Comparison of ENCODE assay signal across 25 cellular contexts in the genomic region with DNA sequence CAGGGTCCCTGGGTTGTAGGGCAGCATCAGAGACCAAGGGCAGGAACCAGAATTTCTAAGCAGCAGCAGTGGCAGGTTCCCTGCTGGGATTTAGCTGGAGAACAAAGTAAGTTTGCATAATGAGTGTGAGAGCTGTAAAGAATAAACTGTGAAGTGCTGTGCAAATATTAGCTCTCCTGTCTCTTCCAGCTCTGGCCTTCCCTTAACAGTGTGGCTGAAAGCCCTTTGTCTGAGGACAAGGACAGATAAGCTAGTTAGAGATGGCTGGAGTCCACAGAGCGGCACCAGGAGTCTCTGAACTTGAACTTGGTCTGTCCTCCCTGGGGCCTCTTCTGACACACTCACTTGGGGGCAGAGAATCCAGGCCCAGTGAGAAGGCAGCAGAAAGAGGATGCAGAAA.
DNase-seq lines count a peak whose midpoint lies in the region; ATAC-seq and TF ChIP-seq lines count a peak whose summit lies in the region.
"Had no signal": no experiment of that assay in that cellular context is flagged by ENCODE, and none has a peak within 500 bp of the region (broad histone marks: within the 10 kb centered on the region; RNA-seq: fewer than 3 reads in every experiment).

No MANE protein-coding gene starts in this region.

- H3K23ac ChIP-seq in mesenchymal stem cell (ENCODE audit: low read length in 2 of 2) = no peak overlapping the region

- ATAC-seq in left lung = peak; percentile 69
- no peak for ATAC-seq in gastrocnemius medialis
- ATAC-seq: A549; activated T-cell treated with anti-CD3 and anti-CD28 coated beads, Interleukin-2, amount 50 U/mL, for 4 hours; SK-N-SH treated with all-trans-retinoic acid at 6 μM for 48 hours; T-helper 17 cell had no signal

- H2BK15ac ChIP-seq in mesenchymal stem cell (ENCODE audit: low read depth, poor library complexity, severe bottlenecking) = no peak overlapping the region

- H2AFZ ChIP-seq in mesenchymal stem cell (ENCODE audit: low read depth, low read length) = no peak overlapping the region

- H3K27me3 ChIP-seq in left lung (no peaks in the 10 kb centered on the region), gastrocnemius medialis (no peaks in the 10 kb centered on the region), mesenchymal stem cell (ENCODE audit: control insufficient read depth in 1 of 2, insufficient read depth in 1 of 2, low read length in 2 of 2) (no peaks in the 10 kb centered on the region)
- H3K27me3 ChIP-seq: colonic mucosa, right atrium auricular region had no signal

- H2AK5ac ChIP-seq in mesenchymal stem cell (ENCODE audit: low read length, severe bottlenecking) = no peak overlapping the region

- H3K4ac ChIP-seq in mesenchymal stem cell (ENCODE audit: low read depth in 1 of 2, low read length in 2 of 2) = no peak overlapping the region

- H3K14ac ChIP-seq in mesenchymal stem cell (ENCODE audit: low read length in 2 of 2) = no peak overlapping the region

- H3K4me1 ChIP-seq in left lung (no peaks in the 10 kb centered on the region), gastrocnemius medialis (no peaks in the 10 kb centered on the region), mesenchymal stem cell (ENCODE audit: control insufficient read depth, insufficient read depth, low read depth, low read length) (no peaks in the 10 kb centered on the region)
- H3K4me1 ChIP-seq: A549, colonic mucosa, right atrium auricular region had no signal

- DNase-seq in DMS53 (lab: John Stamatoyannopoulos, UW) (peak; percentile 71), NCI-H146 (lab: John Stamatoyannopoulos, UW) (peak; percentile 92), NCI-H69 (lab: John Stamatoyannopoulos, UW) (peak; percentile 79), left lung (no peak), gastrocnemius medialis (no peak), mesenchymal stem cell (no peak), AG08395 (ENCODE audit: low spot score) (no peak), substantia nigra (lab: John Stamatoyannopoulos, UW) (no peak)
- DNase-seq: activated gamma-delta T cell treated with Interleukin-2 at 50 U/mL for 16 hours; activated T-cell treated with anti-CD3 and anti-CD28 coated beads, Interleukin-2, amount 50 U/mL, for 4 hours; CD4-positive, alpha-beta T cell; colonic mucosa; effector CD4-positive, alpha-beta T cell; H7; hypothalamus; Karpas-422; NCI-H187 treated with DMSO at 0.1 percent for 48 hours; NCI-H446 treated with DMSO at 0.1 percent for 48 hours; small intestine; stimulated activated naive CD4-positive, alpha-beta T cell treated with Interleukin-2 at 50 U/mL for 16 hours; T-helper 17 cell had no signal

- intact Hi-C loops in left lung (cut with DNase I) (no loop called here), gastrocnemius medialis (cut with DNase I; ENCODE audit: low total_unique reads) (no loop called here)

- no peak overlapping the region for H4K91ac ChIP-seq in mesenchymal stem cell (ENCODE audit: low read length)

- TF ChIP-seq CTCF in left lung (IDR thresholded peaks at IDR 0.05) = no peak
- no peak for TF ChIP-seq CTCF in gastrocnemius medialis (IDR thresholded peaks at IDR 0.05 in 4 of 5, conservative IDR thresholded peaks at IDR 0.05 in 1 of 5)

- H3K36me3 ChIP-seq in left lung = no peaks in the 10 kb centered on the region
- no peaks in the 10 kb centered on the region for H3K36me3 ChIP-seq in gastrocnemius medialis
- H3K36me3 ChIP-seq in mesenchymal stem cell (ENCODE audit: control insufficient read depth in 1 of 2, insufficient read depth in 2 of 2, low read depth in 1 of 2, low read length in 2 of 2) = no peaks in the 10 kb centered on the region
- H3K36me3 ChIP-seq: colonic mucosa, right atrium auricular region had no signal

- in situ Hi-C loops in gastrocnemius medialis (cut with MboI; ENCODE audit: low sequenced_read_pairs in 4 of 4) = no loop called here

- H3K4me3 ChIP-seq in left lung (no peak overlapping the region), gastrocnemius medialis (no peak overlapping the region), mesenchymal stem cell (ENCODE audit: insufficient read depth in 1 of 2, low read depth in 1 of 2, low read length in 2 of 2) (no peak overlapping the region)
- H3K4me3 ChIP-seq: A549, colonic mucosa, right atrium auricular region had no signal

- no peak overlapping the region for H2BK120ac ChIP-seq in mesenchymal stem cell (ENCODE audit: low read depth, low read length)

- no peak overlapping the region for H2BK5ac ChIP-seq in mesenchymal stem cell (ENCODE audit: low read depth, low read length, poor library complexity, severe bottlenecking)

- no peak overlapping the region for H3K18ac ChIP-seq in mesenchymal stem cell (ENCODE audit: low read depth in 1 of 2, low read length in 2 of 2)

- H3K4me2 ChIP-seq in mesenchymal stem cell (ENCODE audit: low read length, poor library complexity, severe bottlenecking) = no peak overlapping the region
- H3K4me2 ChIP-seq: A549 had no signal

- H2BK12ac ChIP-seq in mesenchymal stem cell (ENCODE audit: low read length in 2 of 2) = no peak overlapping the region

- no peak overlapping the region for H3K27ac ChIP-seq in left lung
- H3K27ac ChIP-seq in gastrocnemius medialis = no peak overlapping the region
- H3K27ac ChIP-seq in mesenchymal stem cell (ENCODE audit: low read length, poor library complexity, severe bottlenecking) = no peak overlapping the region
- H3K27ac ChIP-seq in substantia nigra (ENCODE audit: low read depth, low read length, poor library complexity, severe bottlenecking) = no peak overlapping the region
- H3K27ac ChIP-seq: A549, colonic mucosa, epithelial cell of prostate, right atrium auricular region had no signal

- H3K79me1 ChIP-seq in mesenchymal stem cell (replicated peaks; ENCODE audit: low read length, poor library complexity, severe bottlenecking) = no peaks in the 10 kb centered on the region

- H4K8ac ChIP-seq in mesenchymal stem cell (ENCODE audit: low read length) = no peak overlapping the region

- H3K9ac ChIP-seq in mesenchymal stem cell (ENCODE audit: low read length) = no peak overlapping the region

- WGBS in mesenchymal stem cell = 56% methylated on average over 1 of the region's 1 CpG

- no peak for TF ChIP-seq POLR2A in gastrocnemius medialis (IDR thresholded peaks at IDR 0.05)

- H3K9me3 ChIP-seq in left lung (peaks cover 0 to 31% of the 10 kb centered on the region in 2 donors), gastrocnemius medialis (no peaks in the 10 kb centered on the region), mesenchymal stem cell (ENCODE audit: control insufficient read depth, low read length) (peaks cover 9% of the 10 kb centered on the region)
- H3K9me3 ChIP-seq: colonic mucosa had no signal

Comparison
In these comparisons a context has a peak if more than half of its experiments do, and no peak if none do; other contexts are left out.
1. DNase-seq: peak in DMS53 (single experiment), NCI-H146 (single experiment) and NCI-H69 (single experiment); none in left lung (0 of 2), gastrocnemius medialis (0 of 2), mesenchymal stem cell (single experiment), AG08395 (single experiment) and substantia nigra (0 of 49).